38 cellular contexts compared by ENCODE assay signal in genomic region chr5:64649512-64649911, GRCh38. TPM values are rescaled to one million over a fixed set of nuclear protein-coding genes. Genes with fewer than 3 reads are reported as not detected.
"Had no signal": no experiment of that assay in that cellular context is flagged by ENCODE, and none has a peak within 500 bp of the region (broad histone marks: within the 10 kb centered on the region; RNA-seq: fewer than 3 reads in every experiment).

No MANE protein-coding gene starts in this region.

- H3K27ac Mint-ChIP-seq: activated CD4-positive, alpha-beta memory T cell treated with anti-CD3 and anti-CD28 coated beads for 36 hours; activated CD4-positive, alpha-beta T cell treated with anti-CD3 and anti-CD28 coated beads for 36 hours; activated CD4-positive, alpha-beta T cell treated with anti-CD3 and anti-CD28 coated beads, Interleukin-2, amount 10 ng/mL, durations not matched to agents 24 days and 14 days; activated CD8-positive, alpha-beta memory T cell treated with anti-CD3 and anti-CD28 coated beads, Interleukin-2, amount 10 ng/mL, durations not matched to agents 7 days and 5 days; activated CD8-positive, alpha-beta T cell treated with anti-CD3 and anti-CD28 coated beads, Interleukin-2, amount 10 ng/mL, durations not matched to agents 7 days and 5 days; activated naive CD4-positive, alpha-beta T cell treated with anti-CD3 and anti-CD28 coated beads for 36 hours; activated naive CD4-positive, alpha-beta T cell treated with anti-CD3 and anti-CD28 coated beads, Interleukin-2, amount 50 U/mL, for 24 hours; activated naive CD8-positive, alpha-beta T cell treated with anti-CD3 and anti-CD28 coated beads for 36 hours; activated naive CD8-positive, alpha-beta T cell treated with anti-CD3 and anti-CD28 coated beads, Interleukin-2, amount 50 U/mL, for 24 hours; activated T-helper 1 cell treated with anti-CD3 and anti-CD28 coated beads, Interleukin-12 subunit alpha, Interleukin-12 subunit beta, Interleukin-2, Interleukin-4 antibody, amounts not matched to agents 30 ng/mL and 10 ng/mL and 1 ng/mL, durations not matched to agents 14 hours and 24 hours and 36 hours; activated T-helper 2 cell treated with anti-CD3 and anti-CD28 coated beads, Interferon-gamma antibody, Interleukin-2, Interleukin-4, amounts not matched to agents 10 μg/mL and 5 μg/mL and 100 μg/mL, durations not matched to agents 14 hours and 24 hours and 36 hours; T-helper 17 cell; T-helper 2 cell treated with Interferon-gamma antibody and Interleukin-4, amounts not matched to agents 5 μg/mL and 100 μg/mL, for 36 hours had no signal

- H3K27me3 ChIP-seq: adrenal gland, body of pancreas, colonic mucosa, esophagus squamous epithelium had no signal

- H3K4me3 Mint-ChIP-seq: activated CD4-positive, alpha-beta memory T cell treated with anti-CD3 and anti-CD28 coated beads for 36 hours; activated CD4-positive, alpha-beta T cell treated with anti-CD3 and anti-CD28 coated beads for 36 hours; activated CD4-positive, alpha-beta T cell treated with anti-CD3 and anti-CD28 coated beads, Interleukin-2, amount 10 ng/mL, durations not matched to agents 24 days and 14 days; activated CD8-positive, alpha-beta memory T cell treated with anti-CD3 and anti-CD28 coated beads, Interleukin-2, amount 10 ng/mL, durations not matched to agents 7 days and 5 days; activated CD8-positive, alpha-beta T cell treated with anti-CD3 and anti-CD28 coated beads, Interleukin-2, amount 10 ng/mL, durations not matched to agents 7 days and 5 days; activated naive CD4-positive, alpha-beta T cell treated with anti-CD3 and anti-CD28 coated beads for 36 hours; activated naive CD4-positive, alpha-beta T cell treated with anti-CD3 and anti-CD28 coated beads, Interleukin-2, amount 50 U/mL, for 24 hours; activated naive CD8-positive, alpha-beta T cell treated with anti-CD3 and anti-CD28 coated beads for 36 hours; activated naive CD8-positive, alpha-beta T cell treated with anti-CD3 and anti-CD28 coated beads, Interleukin-2, amount 50 U/mL, for 24 hours; activated T-helper 1 cell treated with anti-CD3 and anti-CD28 coated beads, Interleukin-12 subunit alpha, Interleukin-12 subunit beta, Interleukin-2, Interleukin-4 antibody, amounts not matched to agents 30 ng/mL and 10 ng/mL and 1 ng/mL, durations not matched to agents 14 hours and 24 hours and 36 hours; T-helper 17 cell; T-helper 2 cell treated with Interferon-gamma antibody and Interleukin-4, amounts not matched to agents 5 μg/mL and 100 μg/mL, for 36 hours had no signal

- H3K4me3 ChIP-seq: adrenal gland, body of pancreas, colonic mucosa, esophagus squamous epithelium had no signal

- H3K36me3 Mint-ChIP-seq: activated CD4-positive, alpha-beta memory T cell treated with anti-CD3 and anti-CD28 coated beads for 36 hours; activated CD8-positive, alpha-beta memory T cell treated with anti-CD3 and anti-CD28 coated beads, Interleukin-2, amount 10 ng/mL, durations not matched to agents 7 days and 5 days; activated naive CD4-positive, alpha-beta T cell treated with anti-CD3 and anti-CD28 coated beads, Interleukin-2, amount 50 U/mL, for 24 hours; activated naive CD8-positive, alpha-beta T cell treated with anti-CD3 and anti-CD28 coated beads for 36 hours had no signal

- H3K27ac ChIP-seq: adrenal gland, body of pancreas, colonic mucosa, epithelial cell of prostate, esophagus squamous epithelium, WERI-Rb-1 had no signal

- H3K36me3 ChIP-seq: adrenal gland, colonic mucosa, esophagus squamous epithelium, WERI-Rb-1 had no signal

- H3K9me3 ChIP-seq: adrenal gland, body of pancreas, colonic mucosa, esophagus squamous epithelium had no signal

- DNase-seq: activated CD4-positive, alpha-beta memory T cell treated with anti-CD3 and anti-CD28 coated beads for 36 hours; activated CD4-positive, alpha-beta T cell treated with anti-CD3 and anti-CD28 coated beads for 36 hours; activated CD4-positive, CD25-positive, alpha-beta regulatory T cell; activated CD4-positive, CD25-positive, alpha-beta regulatory T cell treated with anti-CD3 and anti-CD28 coated beads, Interleukin-2, amount 50 U/mL, for 72 hours; activated CD8-positive, alpha-beta memory T cell treated with anti-CD3 and anti-CD28 coated beads, Interleukin-2, amount 10 ng/mL, durations not matched to agents 7 days and 5 days; activated CD8-positive, alpha-beta memory T cell treated with anti-CD3 and anti-CD28 coated beads, Interleukin-2, amount 50 U/mL, for 4 hours; activated CD8-positive, alpha-beta T cell treated with anti-CD3 and anti-CD28 coated beads, Interleukin-2, amount 10 ng/mL, durations not matched to agents 7 days and 5 days; activated effector memory CD4-positive, alpha-beta T cell treated with anti-CD3 and anti-CD28 coated beads, Interleukin-2, amount 50 U/mL, for 16 hours; activated naive CD4-positive, alpha-beta T cell treated with anti-CD3 and anti-CD28 coated beads for 36 hours; activated naive CD8-positive, alpha-beta T cell treated with anti-CD3 and anti-CD28 coated beads for 36 hours; activated naive CD8-positive, alpha-beta T cell treated with anti-CD3 and anti-CD28 coated beads, Interleukin-2, amount 50 U/mL, for 24 hours; activated T-cell treated with anti-CD3 and anti-CD28 coated beads, Interleukin-2, amount 50 U/mL, for 1 hour; activated T-cell treated with anti-CD3 and anti-CD28 coated beads, Interleukin-2, amount 50 U/mL, for 48 hours; adrenal gland; amygdala; aorta; body of pancreas; caudate nucleus; colonic mucosa; effector CD8-positive, alpha-beta T cell; esophagus squamous epithelium; foreskin fibroblast; head of caudate nucleus; T-helper 1 cell; T-helper 17 cell; T1000; WERI-Rb-1 had no signal

- H3K9me3 Mint-ChIP-seq: activated CD4-positive, alpha-beta memory T cell treated with anti-CD3 and anti-CD28 coated beads for 36 hours; activated CD4-positive, alpha-beta T cell treated with anti-CD3 and anti-CD28 coated beads, Interleukin-2, amount 10 ng/mL, durations not matched to agents 24 days and 14 days; activated naive CD4-positive, alpha-beta T cell treated with anti-CD3 and anti-CD28 coated beads, Interleukin-2, amount 50 U/mL, for 24 hours; activated naive CD8-positive, alpha-beta T cell treated with anti-CD3 and anti-CD28 coated beads for 36 hours; activated T-helper 1 cell treated with anti-CD3 and anti-CD28 coated beads, Interleukin-12 subunit alpha, Interleukin-12 subunit beta, Interleukin-2, Interleukin-4 antibody, amounts not matched to agents 30 ng/mL and 10 ng/mL and 1 ng/mL, durations not matched to agents 14 hours and 24 hours and 36 hours; activated T-helper 2 cell treated with anti-CD3 and anti-CD28 coated beads, Interferon-gamma antibody, Interleukin-2, Interleukin-4, amounts not matched to agents 10 μg/mL and 5 μg/mL and 100 μg/mL, durations not matched to agents 14 hours and 24 hours and 36 hours; T-helper 2 cell treated with Interferon-gamma antibody and Interleukin-4, amounts not matched to agents 5 μg/mL and 100 μg/mL, for 36 hours had no signal

- H3K27me3 Mint-ChIP-seq: activated CD4-positive, alpha-beta memory T cell treated with anti-CD3 and anti-CD28 coated beads for 36 hours; activated CD4-positive, alpha-beta T cell treated with anti-CD3 and anti-CD28 coated beads for 36 hours; activated CD4-positive, alpha-beta T cell treated with anti-CD3 and anti-CD28 coated beads, Interleukin-2, amount 10 ng/mL, durations not matched to agents 24 days and 14 days; activated CD8-positive, alpha-beta memory T cell treated with anti-CD3 and anti-CD28 coated beads, Interleukin-2, amount 10 ng/mL, durations not matched to agents 7 days and 5 days; activated naive CD4-positive, alpha-beta T cell treated with anti-CD3 and anti-CD28 coated beads, Interleukin-2, amount 50 U/mL, for 24 hours; activated naive CD8-positive, alpha-beta T cell treated with anti-CD3 and anti-CD28 coated beads for 36 hours had no signal

- H3K4me1 ChIP-seq: colonic mucosa, esophagus squamous epithelium had no signal

- H3K4me1 Mint-ChIP-seq: activated CD4-positive, alpha-beta T cell treated with anti-CD3 and anti-CD28 coated beads for 36 hours; activated CD4-positive, alpha-beta T cell treated with anti-CD3 and anti-CD28 coated beads, Interleukin-2, amount 10 ng/mL, durations not matched to agents 24 days and 14 days; activated CD8-positive, alpha-beta memory T cell treated with anti-CD3 and anti-CD28 coated beads, Interleukin-2, amount 10 ng/mL, durations not matched to agents 7 days and 5 days; activated naive CD4-positive, alpha-beta T cell treated with anti-CD3 and anti-CD28 coated beads, Interleukin-2, amount 50 U/mL, for 24 hours; activated naive CD8-positive, alpha-beta T cell treated with anti-CD3 and anti-CD28 coated beads for 36 hours; activated naive CD8-positive, alpha-beta T cell treated with anti-CD3 and anti-CD28 coated beads, Interleukin-2, amount 50 U/mL, for 24 hours; T-helper 17 cell had no signal

- ATAC-seq: activated CD4-positive, alpha-beta T cell treated with anti-CD3 and anti-CD28 coated beads for 36 hours; activated CD8-positive, alpha-beta memory T cell treated with anti-CD3 and anti-CD28 coated beads, Interleukin-2, amount 10 ng/mL, durations not matched to agents 7 days and 5 days; activated CD8-positive, alpha-beta T cell treated with anti-CD3 and anti-CD28 coated beads, Interleukin-2, amount 10 ng/mL, durations not matched to agents 7 days and 5 days; activated naive CD8-positive, alpha-beta T cell treated with anti-CD3 and anti-CD28 coated beads, Interleukin-2, amount 50 U/mL, for 24 hours; body of pancreas; T-helper 17 cell had no signal

RNA-seq across cellular contexts. Expression of gene SHISAL2B, which starts 40.8 kb away (rescaled TPM):
- total RNA-seq: activated CD4-positive, alpha-beta memory T cell treated with anti-CD3 and anti-CD28 coated beads for 36 hours; activated CD4-positive, alpha-beta T cell treated with anti-CD3 and anti-CD28 coated beads for 36 hours; activated CD4-positive, alpha-beta T cell treated with anti-CD3 and anti-CD28 coated beads, Interleukin-2, amount 10 ng/mL, durations not matched to agents 24 days and 14 days; activated CD8-positive, alpha-beta memory T cell treated with anti-CD3 and anti-CD28 coated beads for 36 hours; activated CD8-positive, alpha-beta memory T cell treated with anti-CD3 and anti-CD28 coated beads, Interleukin-2, amount 10 ng/mL, durations not matched to agents 7 days and 5 days; activated CD8-positive, alpha-beta T cell treated with anti-CD3 and anti-CD28 coated beads, Interleukin-2, amount 10 ng/mL, durations not matched to agents 7 days and 5 days; activated naive CD4-positive, alpha-beta T cell treated with anti-CD3 and anti-CD28 coated beads for 36 hours; activated naive CD8-positive, alpha-beta T cell treated with anti-CD3 and anti-CD28 coated beads for 36 hours; activated T-helper 1 cell treated with anti-CD3 and anti-CD28 coated beads, Interleukin-12 subunit alpha, Interleukin-12 subunit beta, Interleukin-2, Interleukin-4 antibody, amounts not matched to agents 30 ng/mL and 10 ng/mL and 1 ng/mL, durations not matched to agents 14 hours and 24 hours and 36 hours; activated T-helper 2 cell treated with anti-CD3 and anti-CD28 coated beads, Interferon-gamma antibody, Interleukin-2, Interleukin-4, amounts not matched to agents 10 μg/mL and 5 μg/mL and 100 μg/mL, durations not matched to agents 14 hours and 24 hours and 36 hours; adrenal gland; aorta; colonic mucosa; dermis microvascular lymphatic vessel endothelial cell; endothelial cell of umbilical vein; esophagus squamous epithelium; fibroblast of lung; frontal cortex; T-helper 17 cell had no signal
